24 cellular contexts compared by ENCODE assay signal in the genomic region with DNA sequence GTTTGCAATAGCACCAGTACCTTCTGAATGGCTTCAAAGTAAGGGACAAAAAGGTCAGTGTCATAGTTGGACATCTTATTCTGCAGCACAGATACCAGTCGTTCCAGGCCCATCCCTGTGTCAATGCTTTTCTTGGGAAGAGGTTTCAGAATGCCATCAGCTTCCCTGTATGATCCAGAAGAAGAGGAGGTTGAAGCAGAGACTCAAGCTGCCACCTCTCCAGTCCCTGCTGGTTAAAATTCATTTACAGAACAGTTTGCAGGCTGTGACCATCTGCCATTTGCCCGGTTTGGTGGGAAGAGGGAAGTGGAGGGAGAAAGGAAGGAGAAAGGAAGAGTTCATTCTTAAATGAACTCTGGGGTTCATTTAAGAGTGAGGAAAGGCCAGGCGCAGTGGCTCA.
"Had no signal": no experiment of that assay in that cellular context is flagged by ENCODE, and none has a peak within 500 bp of the region (broad histone marks: within the 10 kb centered on the region; RNA-seq: fewer than 3 reads in every experiment).

No MANE protein-coding gene starts in this region.

- ATAC-seq: effector memory CD8-positive, alpha-beta T cell; left lobe of liver; mucosa of descending colon; natural killer cell treated with Interleukin-12 subunit alpha and Interleukin-12 subunit beta and Interleukin-15 and Interleukin-18, amount 100 ng/mL, for 72 hours; pancreas; stimulated activated effector memory CD8-positive, alpha-beta T cell treated with anti-CD3 and anti-CD28 coated beads, Interleukin-12 subunit alpha, Interleukin-12 subunit beta, amount 100 ng/mL, for 72 hours had no signal

- H3K4me1 Mint-ChIP-seq: mesothelial cell of epicardium; neural crest cell; stimulated activated effector memory CD8-positive, alpha-beta T cell treated with anti-CD3 and anti-CD28 coated beads, Interleukin-12 subunit alpha, Interleukin-12 subunit beta, amount 100 ng/mL, for 72 hours had no signal

- H3K4me1 ChIP-seq: pancreas, right lobe of liver, stomach, thyroid gland had no signal

- H3K27ac ChIP-seq: neutrophil, pancreas, right lobe of liver, stomach, thyroid gland had no signal

- H3K9me3 Mint-ChIP-seq: effector memory CD8-positive, alpha-beta T cell; mesothelial cell of epicardium; naive B cell; natural killer cell treated with Interleukin-12 subunit alpha and Interleukin-12 subunit beta and Interleukin-15 and Interleukin-18, amount 100 ng/mL, for 72 hours; neural crest cell; stimulated activated effector memory CD8-positive, alpha-beta T cell treated with anti-CD3 and anti-CD28 coated beads, Interleukin-12 subunit alpha, Interleukin-12 subunit beta, amount 100 ng/mL, for 72 hours; type B pancreatic cell had no signal

- H3K27me3 Mint-ChIP-seq: effector memory CD8-positive, alpha-beta T cell; naive B cell; natural killer cell treated with Interleukin-12 subunit alpha and Interleukin-12 subunit beta and Interleukin-15 and Interleukin-18, amount 100 ng/mL, for 72 hours; type B pancreatic cell had no signal

- H3K4me3 Mint-ChIP-seq: effector memory CD8-positive, alpha-beta T cell; mesothelial cell of epicardium; naive B cell; natural killer cell treated with Interleukin-12 subunit alpha and Interleukin-12 subunit beta and Interleukin-15 and Interleukin-18, amount 100 ng/mL, for 72 hours; neural crest cell; stimulated activated effector memory CD8-positive, alpha-beta T cell treated with anti-CD3 and anti-CD28 coated beads, Interleukin-12 subunit alpha, Interleukin-12 subunit beta, amount 100 ng/mL, for 72 hours; type B pancreatic cell had no signal

- DNase-seq: cortex of kidney; effector memory CD8-positive, alpha-beta T cell; head of caudate nucleus; mesenchymal stem cell; naive B cell; pancreas; stimulated activated CD4-positive, alpha-beta T cell treated with anti-CD3 and anti-CD28 coated beads, Interleukin-2, amount 100 ng/mL, for 24 hours; stimulated activated CD4-positive, alpha-beta T cell treated with anti-CD3 and anti-CD28 coated beads, Interleukin-4, amount 100 ng/mL, for 24 hours; stimulated activated naive CD4-positive, alpha-beta T cell treated with Interleukin-2 at 50 U/mL for 16 hours; stomach; thyroid gland had no signal

- H3K27ac Mint-ChIP-seq: effector memory CD8-positive, alpha-beta T cell; mesothelial cell of epicardium; natural killer cell treated with Interleukin-12 subunit alpha and Interleukin-12 subunit beta and Interleukin-15 and Interleukin-18, amount 100 ng/mL, for 72 hours; stimulated activated effector memory CD8-positive, alpha-beta T cell treated with anti-CD3 and anti-CD28 coated beads, Interleukin-12 subunit alpha, Interleukin-12 subunit beta, amount 100 ng/mL, for 72 hours; type B pancreatic cell had no signal

- H3K9me3 ChIP-seq: mucosa of descending colon, neutrophil, pancreas, right lobe of liver, stomach, thyroid gland had no signal

- FAIRE-seq: endometrium, frontal cortex, kidney, pancreas had no signal

- H3K27me3 ChIP-seq: neutrophil, pancreas, right lobe of liver, stomach, thyroid gland had no signal

- H3K4me3 ChIP-seq: mucosa of descending colon, pancreas, right lobe of liver, smooth muscle cell, stomach, thyroid gland had no signal
